ENCODE assay signal across 10 cellular contexts in the genomic region with DNA sequence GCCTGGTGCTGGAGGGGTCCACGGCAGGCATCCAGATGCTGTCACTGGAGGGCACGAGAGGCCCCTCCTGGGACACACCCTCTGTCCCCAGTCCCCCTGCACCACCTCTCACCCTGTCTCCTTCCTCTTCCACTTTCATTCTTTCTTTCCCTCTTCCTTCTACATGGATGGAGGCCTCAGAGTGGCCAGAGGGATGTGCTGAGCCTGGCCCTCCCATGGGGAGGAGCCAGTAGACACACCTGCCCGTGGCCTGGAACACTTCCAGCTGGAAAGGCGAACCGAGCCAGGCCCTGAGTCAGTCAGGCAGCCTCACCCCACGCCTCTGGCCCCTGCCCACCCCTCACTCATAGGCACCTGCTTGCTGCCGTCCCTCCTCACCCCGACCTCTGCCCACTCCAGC. TPM values are rescaled to one million over a fixed set of nuclear protein-coding genes. Genes with fewer than 3 reads are reported as not detected.
DNase-seq lines count a peak whose midpoint lies in the region; ATAC-seq, FAIRE-seq and TF ChIP-seq lines count a peak whose summit lies in the region.
"Had no signal": no experiment of that assay in that cellular context is flagged by ENCODE, and none has a peak within 500 bp of the region (broad histone marks: within the 10 kb centered on the region; RNA-seq: fewer than 3 reads in every experiment).

No MANE protein-coding gene starts in this region.

- H3K4me1 ChIP-seq in HEK293 (ENCODE audit: control insufficient read depth, insufficient read depth, low read length) (no peaks in the 10 kb centered on the region), pancreas (no peaks in the 10 kb centered on the region), tibial artery (no peaks in the 10 kb centered on the region)
- H3K4me1 ChIP-seq: gastrocnemius medialis had no signal

- H3K27ac Mint-ChIP-seq in dendritic cell treated with granulocyte-macrophage colony-stimulating factor and Interleukin-4, amounts not matched to agents 40 ng/mL and 50 ng/mL, for 4 days = peak overlapping the region; percentile 63
- no peak overlapping the region for H3K27ac Mint-ChIP-seq in CD4-positive, alpha-beta T cell

- peak; percentile 45 for DNase-seq in NCI-H510A (lab: John Stamatoyannopoulos, UW)
- peak; percentile 75 to 93 (median 85) for DNase-seq in pancreas
- no peak for DNase-seq in CD4-positive, alpha-beta T cell
- no peak for DNase-seq in tibial artery
- DNase-seq: central memory CD4-positive, alpha-beta T cell; gastrocnemius medialis; GF-D8 had no signal

- H3K9me3 ChIP-seq in HEK293 (ENCODE audit: control insufficient read depth, insufficient read depth, low read depth, low read length) = no peaks in the 10 kb centered on the region
- H3K9me3 ChIP-seq in pancreas = no peaks in the 10 kb centered on the region
- H3K9me3 ChIP-seq in CD4-positive, alpha-beta T cell (ENCODE audit: control insufficient read depth, low read length) = no peaks in the 10 kb centered on the region
- H3K9me3 ChIP-seq in tibial artery = no peaks in the 10 kb centered on the region
- H3K9me3 ChIP-seq: gastrocnemius medialis had no signal

- CTCF ChIA-PET in HEK293 (lab: Yijun Ruan, JAX) = interaction anchor here (0.5 kb wide), 1 partner anchor 136 kb away, joined by 3 read pairs; no protein-coding TSS in a partner anchor
- CTCF ChIA-PET in CD4-positive, alpha-beta T cell (lab: Charles Lee) = no interaction called here

- no peaks in the 10 kb centered on the region for H3K36me3 ChIP-seq in HEK293 (ENCODE audit: control insufficient read depth in 2 of 2, insufficient read depth in 1 of 2, low read length in 2 of 2)
- H3K36me3 ChIP-seq in pancreas = no peaks in the 10 kb centered on the region
- no peaks in the 10 kb centered on the region for H3K36me3 ChIP-seq in tibial artery
- H3K36me3 ChIP-seq: gastrocnemius medialis had no signal

- TF ChIP-seq CTCF in HEK293 (tag by site-specific recombination; IDR thresholded peaks at IDR 0.05) (no peak), pancreas (IDR thresholded peaks at IDR 0.05) (no peak), tibial artery (IDR thresholded peaks at IDR 0.05) (no peak)
- TF ChIP-seq CTCF in CD4-positive, alpha-beta T cell (IDR thresholded peaks at IDR 0.05) = no peak

- FAIRE-seq in pancreas (lab: Jason Lieb, UNC) = no peak

- peaks cover 57% of the 10 kb centered on the region for H3K4me1 Mint-ChIP-seq in dendritic cell treated with granulocyte-macrophage colony-stimulating factor and Interleukin-4, amounts not matched to agents 40 ng/mL and 50 ng/mL, for 4 days (ENCODE audit: low read depth)
- peaks cover 7% of the 10 kb centered on the region for H3K4me1 Mint-ChIP-seq in CD4-positive, alpha-beta T cell (ENCODE audit: low read depth)

- POLR2A ChIA-PET in HEK293 (lab: Yijun Ruan, JAX) = no interaction called here
- POLR2A ChIA-PET in CD4-positive, alpha-beta T cell (lab: Charles Lee) = interaction anchor here (1.2 kb wide), 1 partner anchor 127 kb away, joined by 3 read pairs; no protein-coding TSS in a partner anchor

- H3K27me3 ChIP-seq in pancreas = no peaks in the 10 kb centered on the region
- peaks cover 41% of the 10 kb centered on the region for H3K27me3 ChIP-seq in CD4-positive, alpha-beta T cell (ENCODE audit: control insufficient read depth, insufficient read depth, low read length)
- peaks cover 0 to 28% of the 10 kb centered on the region in 2 donors for H3K27me3 ChIP-seq in tibial artery

- H3K9me3 Mint-ChIP-seq in dendritic cell treated with granulocyte-macrophage colony-stimulating factor and Interleukin-4, amounts not matched to agents 40 ng/mL and 50 ng/mL, for 4 days = no peaks in the 10 kb centered on the region
- H3K9me3 Mint-ChIP-seq in CD4-positive, alpha-beta T cell = no peaks in the 10 kb centered on the region

- ATAC-seq in pancreas (peak; percentile 95 to 98 (median 96)), GM19328 (IDR thresholded peaks at IDR 0.05; ENCODE audit: unreplicated experiment) (no peak)
- ATAC-seq in CD4-positive, alpha-beta T cell (ENCODE audit: poor library complexity) = no peak
- ATAC-seq: gastrocnemius medialis had no signal

- H3K27ac ChIP-seq in HEK293 (ENCODE audit: extremely low read depth, low read depth, low read length) (no peak overlapping the region), pancreas (no peak overlapping the region), tibial artery (no peak overlapping the region)
- no peak overlapping the region for H3K27ac ChIP-seq in CD4-positive, alpha-beta T cell (ENCODE audit: low read depth, low read length)
- H3K27ac ChIP-seq: gastrocnemius medialis had no signal

- WGBS in pancreas, 2 donors = 21 to 25% methylated on average over 8 of the region's 8 CpGs

- intact Hi-C loops in dendritic cell treated with granulocyte-macrophage colony-stimulating factor and Interleukin-4, amounts not matched to agents 40 ng/mL and 50 ng/mL, for 4 days (cut with micrococcal nuclease) = no loop called here
- intact Hi-C loops in pancreas (cut with DNase I) (no loop called here), tibial artery (cut with DNase I; ENCODE audit: low total_unique reads) (no loop called here)
- intact Hi-C loops in CD4-positive, alpha-beta T cell (cut with DNase I, micrococcal nuclease) = no loop called here

- no peaks in the 10 kb centered on the region for H3K36me3 Mint-ChIP-seq in dendritic cell treated with granulocyte-macrophage colony-stimulating factor and Interleukin-4, amounts not matched to agents 40 ng/mL and 50 ng/mL, for 4 days (ENCODE audit: low read depth)
- no peaks in the 10 kb centered on the region for H3K36me3 Mint-ChIP-seq in CD4-positive, alpha-beta T cell (ENCODE audit: low read depth)

- peaks cover 37% of the 10 kb centered on the region for H3K27me3 Mint-ChIP-seq in dendritic cell treated with granulocyte-macrophage colony-stimulating factor and Interleukin-4, amounts not matched to agents 40 ng/mL and 50 ng/mL, for 4 days
- peaks cover 57% of the 10 kb centered on the region for H3K27me3 Mint-ChIP-seq in CD4-positive, alpha-beta T cell

- H3K4me3 ChIP-seq in HEK293 (ENCODE audit: low read depth, low read length) (no peak overlapping the region), pancreas (no peak overlapping the region), tibial artery (no peak overlapping the region)
- H3K4me3 ChIP-seq: gastrocnemius medialis had no signal

- no peak overlapping the region for H3K4me3 Mint-ChIP-seq in dendritic cell treated with granulocyte-macrophage colony-stimulating factor and Interleukin-4, amounts not matched to agents 40 ng/mL and 50 ng/mL, for 4 days
- H3K4me3 Mint-ChIP-seq in CD4-positive, alpha-beta T cell = no peak overlapping the region

TF ChIP-seq in HEK293, 187 proteins besides CTCF, POLR2A, EP300 and RAD21:
- no peak for TF ChIP-seq BCL11A (tag by site-specific recombination; IDR thresholded peaks at IDR 0.05; ENCODE audit: low read depth)
- no peak for TF ChIP-seq ZNF341 (tag by site-specific recombination; IDR thresholded peaks at IDR 0.05; ENCODE audit: low read depth)
- TF ChIP-seq KLF1 (tag by site-specific recombination; IDR thresholded peaks at IDR 0.05) = peak; percentile 34; the same call in 1 of the 2 replicates
- no peak for TF ChIP-seq ZNF677 (tag by site-specific recombination; IDR thresholded peaks at IDR 0.05)
- no peak for TF ChIP-seq ZNF266 (tag by site-specific recombination; IDR thresholded peaks at IDR 0.05; ENCODE audit: low read depth)
- TF ChIP-seq, protein P1, sequence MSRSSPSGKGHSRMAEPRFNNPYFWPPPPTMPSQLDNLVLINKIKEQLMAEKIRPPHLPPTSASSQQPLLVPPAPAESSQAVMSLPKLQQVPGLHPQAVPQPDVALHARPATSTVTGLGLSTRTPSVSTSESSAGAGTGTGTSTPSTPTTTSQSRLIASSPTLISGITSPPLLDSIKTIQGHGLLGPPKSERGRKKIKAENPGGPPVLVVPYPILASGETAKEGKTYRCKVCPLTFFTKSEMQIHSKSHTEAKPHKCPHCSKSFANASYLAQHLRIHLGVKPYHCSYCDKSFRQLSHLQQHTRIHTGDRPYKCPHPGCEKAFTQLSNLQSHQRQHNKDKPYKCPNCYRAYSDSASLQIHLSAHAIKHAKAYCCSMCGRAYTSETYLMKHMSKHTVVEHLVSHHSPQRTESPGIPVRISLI (tag by site-specific recombination; IDR thresholded peaks at IDR 0.05) = no peak

RNA-seq across cellular contexts. Expression of a gene that starts 55.9 kb away (rescaled TPM):
- 10 to 100 TPM; 17.8 to 30.5 (median 22.6) TPM for total RNA-seq in pancreas
- polyA plus RNA-seq in pancreas = 10 to 100 TPM in 1 of 2 donors, 1 to 10 TPM in 1; 8.2 to 20.4 TPM
- total RNA-seq in CD4-positive, alpha-beta T cell = 10 to 100 TPM; 74.3 to 84.3 TPM

Comparison
In these comparisons a context has a peak if more than half of its experiments do, and no peak if none do; other contexts are left out.
1. DNase-seq: peak in NCI-H510A (single experiment) and pancreas (6 of 6); none in CD4-positive, alpha-beta T cell (0 of 10) and tibial artery (0 of 2).
2. ATAC-seq: peak in pancreas (4 of 4); none in CD4-positive, alpha-beta T cell (single experiment) and GM19328 (single experiment).